Comparison of ENCODE assay signal across 18 cellular contexts in the genomic region with DNA sequence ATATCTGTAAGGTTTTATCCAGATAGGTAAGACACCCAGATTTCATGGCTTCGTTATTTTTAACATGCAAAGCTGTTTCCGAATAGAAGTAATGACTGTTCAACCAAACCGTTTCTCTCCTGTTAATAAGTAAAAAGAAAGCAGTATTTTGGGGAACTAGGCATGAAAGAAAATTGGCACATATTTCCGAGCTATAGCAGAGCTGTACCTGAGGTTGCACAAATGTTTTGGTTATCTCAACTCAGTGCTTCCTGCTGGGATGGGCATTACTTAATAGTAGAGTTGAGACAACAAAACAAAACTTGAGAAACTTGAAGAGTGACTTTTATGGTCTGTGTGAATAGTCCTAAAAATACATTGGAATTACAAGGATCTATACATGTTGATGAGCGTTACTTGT.
DNase-seq lines count a peak whose midpoint lies in the region; ATAC-seq and TF ChIP-seq lines count a peak whose summit lies in the region.
"Had no signal": no experiment of that assay in that cellular context is flagged by ENCODE, and none has a peak within 500 bp of the region (broad histone marks: within the 10 kb centered on the region; RNA-seq: fewer than 3 reads in every experiment).

No MANE protein-coding gene starts in this region.

- ATAC-seq in GM21447 (IDR thresholded peaks at IDR 0.05; ENCODE audit: unreplicated experiment) (peak; percentile 53), GM21515 (IDR thresholded peaks at IDR 0.05; ENCODE audit: unreplicated experiment) (no peak)
- ATAC-seq: activated naive CD4-positive, alpha-beta T cell treated with anti-CD3 and anti-CD28 coated beads, Interleukin-2, amount 50 U/mL, for 72 hours; gastroesophageal sphincter; stimulated activated naive CD8-positive, alpha-beta T cell treated with anti-CD3 and anti-CD28 coated beads, Interleukin-15, Interleukin-2, amounts not matched to agents 100 U/mL and 50 U/mL, for 24 hours; T-helper 17 cell had no signal

- WGBS in hepatocyte (ENCODE audit: low lambda C conversion rate, missing lambda C conversion rate), result 76% methylated on average over 5 of the region's 5 CpGs
- WGBS in smooth muscle cell (ENCODE audit: low lambda C conversion rate), result 80% methylated on average over 5 of the region's 5 CpGs

- TF ChIP-seq CTCF in hepatocyte (IDR thresholded peaks at IDR 0.05; ENCODE audit: poor library complexity) (no peak), smooth muscle cell (IDR thresholded peaks at IDR 0.05; ENCODE audit: borderline replicate concordance, insufficient read depth, poor library complexity, severe bottlenecking) (no peak)

- H3K4me1 ChIP-seq in hepatocyte (ENCODE audit: insufficient read depth) (peaks cover 10% of the 10 kb centered on the region), smooth muscle cell (ENCODE audit: low read depth) (no peaks in the 10 kb centered on the region)
- H3K4me1 ChIP-seq: Caco-2, gastroesophageal sphincter, vagina had no signal

- no peaks in the 10 kb centered on the region for H3K27me3 ChIP-seq in hepatocyte
- H3K27me3 ChIP-seq in smooth muscle cell (ENCODE audit: low read depth), result no peaks in the 10 kb centered on the region
- H3K27me3 ChIP-seq: gastroesophageal sphincter, vagina had no signal

- H3K9ac ChIP-seq in smooth muscle cell (ENCODE audit: low read depth), result no peak overlapping the region

- H4K20me1 ChIP-seq in hepatocyte (ENCODE audit: insufficient read depth, poor library complexity, severe bottlenecking) (no peaks in the 10 kb centered on the region), smooth muscle cell (ENCODE audit: low read depth) (no peaks in the 10 kb centered on the region)

- H3K9me3 ChIP-seq in hepatocyte (ENCODE audit: low read depth) (no peaks in the 10 kb centered on the region), smooth muscle cell (replicated peaks; ENCODE audit: low read depth) (no peaks in the 10 kb centered on the region)
- H3K9me3 ChIP-seq: Caco-2, vagina had no signal

- no peaks in the 10 kb centered on the region for H3F3A ChIP-seq in smooth muscle cell (ENCODE audit: low read depth)

- H3K4me3 ChIP-seq in hepatocyte (no peak overlapping the region), smooth muscle cell (no peak overlapping the region)
- H3K4me3 ChIP-seq: gastroesophageal sphincter, vagina had no signal

- H3K36me3 ChIP-seq in hepatocyte (replicated peaks; ENCODE audit: insufficient read depth, low read depth), result no peaks in the 10 kb centered on the region
- H3K36me3 ChIP-seq in smooth muscle cell (ENCODE audit: low read depth), result no peaks in the 10 kb centered on the region
- H3K36me3 ChIP-seq: gastroesophageal sphincter, vagina had no signal

- no peak overlapping the region for H3K27ac ChIP-seq in hepatocyte
- H3K27ac ChIP-seq in smooth muscle cell (ENCODE audit: low read depth), result no peak overlapping the region
- H3K27ac ChIP-seq: gastroesophageal sphincter, vagina had no signal

- H2AFZ ChIP-seq in hepatocyte (no peak overlapping the region), smooth muscle cell (ENCODE audit: low read depth) (no peak overlapping the region)

- peak overlapping the region; percentile 8 for H3K4me2 ChIP-seq in hepatocyte
- H3K4me2 ChIP-seq in smooth muscle cell, result no peak overlapping the region

- no peaks in the 10 kb centered on the region for H3K79me2 ChIP-seq in hepatocyte
- no peaks in the 10 kb centered on the region for H3K79me2 ChIP-seq in smooth muscle cell (ENCODE audit: low read depth)

- DNase-seq in GF-D8 (lab: John Stamatoyannopoulos, UW) (peak; percentile 7), MV-4-11 (lab: John Stamatoyannopoulos, UW) (peak; percentile 56), hepatocyte (ENCODE audit: low spot score) (no peak), smooth muscle cell (lab: John Stamatoyannopoulos, UW; ENCODE audit: unreplicated experiment) (no peak), activated gamma-delta T cell (lab: John Stamatoyannopoulos, UW) (no peak)
- DNase-seq in stimulated activated CD4-positive, alpha-beta T cell treated with anti-CD3 and anti-CD28 coated beads, Interleukin-2, amount 100 ng/mL, for 48 hours, result no peak
- DNase-seq: activated CD4-positive, alpha-beta T cell treated with anti-CD3 and anti-CD28 coated beads for 1 hour; Caco-2; central memory CD4-positive, alpha-beta T cell; GDM1; NCI-H1105; stimulated activated naive CD8-positive, alpha-beta T cell treated with anti-CD3 and anti-CD28 coated beads, Interleukin-15, Interleukin-2, amounts not matched to agents 100 U/mL and 50 U/mL, for 24 hours; T-helper 17 cell had no signal

- H3K9me2 ChIP-seq in hepatocyte (replicated peaks; ENCODE audit: insufficient read depth), result no peaks in the 10 kb centered on the region

Comparison
In these comparisons a context has a peak if more than half of its experiments do, and no peak if none do; other contexts are left out.
1. DNase-seq: peak in GF-D8 (single experiment) and MV-4-11 (single experiment); none in hepatocyte (single experiment), stimulated activated CD4-positive, alpha-beta T cell treated with anti-CD3 and anti-CD28 coated beads, Interleukin-2, amount 100 ng/mL, for 48 hours (0 of 2), smooth muscle cell (single experiment) and activated gamma-delta T cell (single experiment).